9 cellular contexts compared by ENCODE assay signal in the genomic region with DNA sequence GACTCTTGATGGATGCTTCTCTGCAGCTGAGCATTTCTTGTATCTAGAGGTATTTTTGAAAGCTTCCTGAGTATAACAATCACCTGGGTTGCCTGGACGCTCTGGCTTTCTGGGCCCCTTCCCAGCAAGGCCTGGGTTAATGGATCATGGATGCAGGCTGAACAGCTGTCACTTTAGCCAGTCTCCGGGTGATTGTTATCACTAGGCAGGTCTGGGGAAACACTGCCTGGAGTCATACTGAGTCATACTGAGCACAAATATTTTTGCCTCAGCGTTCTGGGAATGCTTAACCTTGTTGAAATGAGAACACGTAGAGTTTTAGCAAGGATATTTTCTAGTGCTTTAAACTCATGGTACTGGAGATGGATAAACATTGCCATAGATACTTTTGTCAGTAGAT.
DNase-seq lines count a peak whose midpoint lies in the region; ATAC-seq and TF ChIP-seq lines count a peak whose summit lies in the region.
"Had no signal": no experiment of that assay in that cellular context is flagged by ENCODE, and none has a peak within 500 bp of the region (broad histone marks: within the 10 kb centered on the region; RNA-seq: fewer than 3 reads in every experiment).

No MANE protein-coding gene starts in this region.

- intact Hi-C loops in mucosa of descending colon (cut with DNase I, micrococcal nuclease): no loop called here
- intact Hi-C loops in activated T-helper 1 cell treated with anti-CD3 and anti-CD28 coated beads, Interleukin-12 subunit alpha, Interleukin-12 subunit beta, Interleukin-2, Interleukin-4 antibody, amounts not matched to agents 30 ng/mL and 10 ng/mL and 1 ng/mL, durations not matched to agents 14 hours and 24 hours and 36 hours (cut with micrococcal nuclease): no loop called here
- intact Hi-C loops in testis (cut with DNase I; ENCODE audit: low total_unique reads): no loop called here

- no peak overlapping the region for H3K27ac Mint-ChIP-seq in activated T-helper 1 cell treated with anti-CD3 and anti-CD28 coated beads, Interleukin-12 subunit alpha, Interleukin-12 subunit beta, Interleukin-2, Interleukin-4 antibody, amounts not matched to agents 30 ng/mL and 10 ng/mL and 1 ng/mL, durations not matched to agents 14 hours and 24 hours and 36 hours

- TF ChIP-seq CTCF in BE2C (IDR thresholded peaks at IDR 0.05; ENCODE audit: low read depth, low read length): no peak
- TF ChIP-seq CTCF in MM.1S (IDR thresholded peaks at IDR 0.05; ENCODE audit: low read length): no peak
- TF ChIP-seq CTCF in choroid plexus epithelial cell (conservative IDR thresholded peaks at IDR 0.05; ENCODE audit: low read depth, low read length): no peak
- TF ChIP-seq CTCF in mucosa of descending colon (IDR thresholded peaks at IDR 0.05): no peak
- no peak for TF ChIP-seq CTCF in testis (IDR thresholded peaks at IDR 0.05)

- H3K36me3 ChIP-seq in BE2C: no peaks in the 10 kb centered on the region
- no peaks in the 10 kb centered on the region for H3K36me3 ChIP-seq in MM.1S (replicated peaks; ENCODE audit: insufficient read depth, low read length)
- no peaks in the 10 kb centered on the region for H3K36me3 ChIP-seq in mucosa of descending colon (ENCODE audit: low read depth)
- H3K36me3 ChIP-seq in testis (ENCODE audit: low read depth, missing control alignments): no peaks in the 10 kb centered on the region

- H3K27me3 Mint-ChIP-seq in activated T-helper 1 cell treated with anti-CD3 and anti-CD28 coated beads, Interleukin-12 subunit alpha, Interleukin-12 subunit beta, Interleukin-2, Interleukin-4 antibody, amounts not matched to agents 30 ng/mL and 10 ng/mL and 1 ng/mL, durations not matched to agents 14 hours and 24 hours and 36 hours (ENCODE audit: insufficient read depth): no peaks in the 10 kb centered on the region

- no peaks in the 10 kb centered on the region for H3K9me2 ChIP-seq in MM.1S (replicated peaks; ENCODE audit: insufficient read depth, low read length)

- H3K4me1 ChIP-seq in BE2C: peaks cover 11% of the 10 kb centered on the region
- peaks cover 20% of the 10 kb centered on the region for H3K4me1 ChIP-seq in MM.1S (ENCODE audit: low read length)
- no peaks in the 10 kb centered on the region for H3K4me1 ChIP-seq in mucosa of descending colon (ENCODE audit: low read depth)
- no peaks in the 10 kb centered on the region for H3K4me1 ChIP-seq in testis

- H3K4me2 ChIP-seq in MM.1S (ENCODE audit: low read depth, low read length): no peak overlapping the region

- DNase-seq in BE2C (peak; percentile 77), MM.1S (no peak), choroid plexus epithelial cell (ENCODE audit: low read depth) (peak; percentile 79), mucosa of descending colon (no peak), testis (no peak)
- DNase-seq in activated CD4-positive, alpha-beta T cell treated with anti-CD3 and anti-CD28 coated beads, Interleukin-2, amount 50 U/mL, for 4 hours: no peak
- no peak for DNase-seq in activated T-helper 1 cell treated with anti-CD3 and anti-CD28 coated beads, Interleukin-12 subunit alpha, Interleukin-12 subunit beta, Interleukin-2, Interleukin-4 antibody, amounts not matched to agents 30 ng/mL and 10 ng/mL and 1 ng/mL, durations not matched to agents 14 hours and 24 hours and 36 hours (ENCODE audit: low spot score)

- H4K20me1 ChIP-seq in MM.1S (ENCODE audit: insufficient read depth, low read length): no peaks in the 10 kb centered on the region

- ATAC-seq in mucosa of descending colon (peak; percentile 17), HG03378 (IDR thresholded peaks at IDR 0.05; ENCODE audit: unreplicated experiment) (no peak)
- ATAC-seq: K562 had no signal

- H3K4me3 Mint-ChIP-seq in activated T-helper 1 cell treated with anti-CD3 and anti-CD28 coated beads, Interleukin-12 subunit alpha, Interleukin-12 subunit beta, Interleukin-2, Interleukin-4 antibody, amounts not matched to agents 30 ng/mL and 10 ng/mL and 1 ng/mL, durations not matched to agents 14 hours and 24 hours and 36 hours: no peak overlapping the region

- H3F3A ChIP-seq in MM.1S (ENCODE audit: insufficient read depth, low read length): no peaks in the 10 kb centered on the region

- H3K27ac ChIP-seq in MM.1S (ENCODE audit: low read length) (peak overlapping the region; percentile 7; the same call in 1 of the 2 replicates), testis (no peak overlapping the region)

- no peaks in the 10 kb centered on the region for H3K27me3 ChIP-seq in BE2C
- no peaks in the 10 kb centered on the region for H3K27me3 ChIP-seq in MM.1S (replicated peaks; ENCODE audit: insufficient read depth, low read length)
- no peaks in the 10 kb centered on the region for H3K27me3 ChIP-seq in testis

- 43 to 60% methylated on average over 4 of the region's 4 CpGs for WGBS in testis, 2 donors

- H3K79me2 ChIP-seq in MM.1S (ENCODE audit: low read length): no peaks in the 10 kb centered on the region

- no peaks in the 10 kb centered on the region for H3K9me3 ChIP-seq in BE2C
- H3K9me3 ChIP-seq in MM.1S (replicated peaks; ENCODE audit: insufficient read depth, low read length): no peaks in the 10 kb centered on the region
- H3K9me3 ChIP-seq in mucosa of descending colon: no peaks in the 10 kb centered on the region
- no peaks in the 10 kb centered on the region for H3K9me3 ChIP-seq in testis

- H3K4me3 ChIP-seq in BE2C (ENCODE audit: low read depth, low read length) (no peak overlapping the region; the same call in 1 of the 2 replicates), MM.1S (ENCODE audit: low read length) (no peak overlapping the region), choroid plexus epithelial cell (ENCODE audit: low read depth, low read length) (no peak overlapping the region), mucosa of descending colon (no peak overlapping the region), testis (no peak overlapping the region)
- H3K4me3 ChIP-seq: K562 had no signal

- no peak overlapping the region for H3K9ac ChIP-seq in MM.1S (ENCODE audit: low read length)

- H3K36me3 Mint-ChIP-seq in activated T-helper 1 cell treated with anti-CD3 and anti-CD28 coated beads, Interleukin-12 subunit alpha, Interleukin-12 subunit beta, Interleukin-2, Interleukin-4 antibody, amounts not matched to agents 30 ng/mL and 10 ng/mL and 1 ng/mL, durations not matched to agents 14 hours and 24 hours and 36 hours (ENCODE audit: low read depth): no peaks in the 10 kb centered on the region

- TF ChIP-seq POLR2A in testis (IDR thresholded peaks at IDR 0.05): no peak

- H3K9me3 Mint-ChIP-seq in activated T-helper 1 cell treated with anti-CD3 and anti-CD28 coated beads, Interleukin-12 subunit alpha, Interleukin-12 subunit beta, Interleukin-2, Interleukin-4 antibody, amounts not matched to agents 30 ng/mL and 10 ng/mL and 1 ng/mL, durations not matched to agents 14 hours and 24 hours and 36 hours: no peaks in the 10 kb centered on the region

- peaks cover 21% of the 10 kb centered on the region for H3K4me1 Mint-ChIP-seq in activated T-helper 1 cell treated with anti-CD3 and anti-CD28 coated beads, Interleukin-12 subunit alpha, Interleukin-12 subunit beta, Interleukin-2, Interleukin-4 antibody, amounts not matched to agents 30 ng/mL and 10 ng/mL and 1 ng/mL, durations not matched to agents 14 hours and 24 hours and 36 hours (ENCODE audit: low read depth)

- peak overlapping the region; percentile 48; the same call in 1 of the 2 replicates for H2AFZ ChIP-seq in MM.1S (ENCODE audit: low read length)

Comparison
In these comparisons a context has a peak if more than half of its experiments do, and no peak if none do; other contexts are left out.
1. DNase-seq: peak in BE2C (single experiment) and choroid plexus epithelial cell (single experiment); none in MM.1S (single experiment), mucosa of descending colon (0 of 3), activated CD4-positive, alpha-beta T cell treated with anti-CD3 and anti-CD28 coated beads, Interleukin-2, amount 50 U/mL, for 4 hours (0 of 2), activated T-helper 1 cell treated with anti-CD3 and anti-CD28 coated beads, Interleukin-12 subunit alpha, Interleukin-12 subunit beta, Interleukin-2, Interleukin-4 antibody, amounts not matched to agents 30 ng/mL and 10 ng/mL and 1 ng/mL, durations not matched to agents 14 hours and 24 hours and 36 hours (single experiment) and testis (single experiment).